17 cellular contexts compared by ENCODE assay signal in genomic region chr1:233485809-233486398, GRCh38.
DNase-seq lines count a peak whose midpoint lies in the region; ATAC-seq and TF ChIP-seq lines count a peak whose summit lies in the region.
"Had no signal": no experiment of that assay in that cellular context is flagged by ENCODE, and none has a peak within 500 bp of the region (broad histone marks: within the 10 kb centered on the region; RNA-seq: fewer than 3 reads in every experiment).

No MANE protein-coding gene starts in this region.

- H3K9me3 ChIP-seq in esophagus muscularis mucosa (no peaks in the 10 kb centered on the region), right lobe of liver (no peaks in the 10 kb centered on the region)
- H3K9me3 ChIP-seq: BE2C had no signal

- no peaks in the 10 kb centered on the region for H3K79me2 ChIP-seq in GM23338 (replicated peaks; ENCODE audit: insufficient read depth)

- H3K27ac Mint-ChIP-seq in GM23338: no peak overlapping the region
- H3K27ac Mint-ChIP-seq: CD14-positive monocyte; CD4-positive, alpha-beta memory T cell; CD4-positive, CD25-positive, alpha-beta regulatory T cell; CD8-positive, alpha-beta memory T cell had no signal

- H3F3A ChIP-seq in GM23338 (replicated peaks; ENCODE audit: low read depth): no peaks in the 10 kb centered on the region

- no peak overlapping the region for H3K4me3 Mint-ChIP-seq in GM23338
- H3K4me3 Mint-ChIP-seq: CD14-positive monocyte; CD4-positive, alpha-beta memory T cell; CD4-positive, CD25-positive, alpha-beta regulatory T cell; CD8-positive, alpha-beta memory T cell had no signal

- 62% methylated on average over 3 of the region's 3 CpGs for WGBS in esophagus muscularis mucosa
- WGBS in right lobe of liver (ENCODE audit: insufficient coverage, low coverage, low lambda C conversion rate, missing lambda C conversion rate): 12% methylated on average over 3 of the region's 3 CpGs

- H3K4me3 ChIP-seq in GM23338 (no peak overlapping the region), esophagus muscularis mucosa (no peak overlapping the region), right lobe of liver (no peak overlapping the region)
- H3K4me3 ChIP-seq: BLaER1 had no signal

- H3K27me3 Mint-ChIP-seq in GM23338 (ENCODE audit: insufficient read depth, low read depth, poor library complexity): peaks cover 2% of the 10 kb centered on the region

- H3K36me3 ChIP-seq in GM23338 (ENCODE audit: insufficient read depth) (peaks cover 5% of the 10 kb centered on the region; the same call in 1 of the 2 replicates), esophagus muscularis mucosa (no peaks in the 10 kb centered on the region), right lobe of liver (no peaks in the 10 kb centered on the region)
- H3K36me3 ChIP-seq: BE2C, BLaER1 had no signal

- peaks cover 23% of the 10 kb centered on the region for H3K36me3 Mint-ChIP-seq in GM23338 (ENCODE audit: low read depth)
- H3K36me3 Mint-ChIP-seq: CD14-positive monocyte; CD4-positive, alpha-beta memory T cell; CD4-positive, CD25-positive, alpha-beta regulatory T cell had no signal

- H3K27ac ChIP-seq in GM23338 (ENCODE audit: low read depth): no peak overlapping the region
- H3K27ac ChIP-seq in esophagus muscularis mucosa (replicated peaks in 1 of 4): no peak overlapping the region
- peak overlapping the region in 1 of 3 donors; percentile 23 for H3K27ac ChIP-seq in right lobe of liver
- H3K27ac ChIP-seq: BLaER1 had no signal

- no peaks in the 10 kb centered on the region for H4K20me1 ChIP-seq in GM23338 (replicated peaks; ENCODE audit: insufficient read depth)
- H4K20me1 ChIP-seq: BLaER1 had no signal

- peaks cover 16% of the 10 kb centered on the region for H3K9me3 Mint-ChIP-seq in GM23338
- H3K9me3 Mint-ChIP-seq: CD8-positive, alpha-beta memory T cell had no signal

- no peak for TF ChIP-seq CTCF in GM23338 (conservative IDR thresholded peaks at IDR 0.05; ENCODE audit: low read depth in 2 of 2)
- TF ChIP-seq CTCF in esophagus muscularis mucosa (IDR thresholded peaks at IDR 0.05): no peak
- no peak for TF ChIP-seq CTCF in right lobe of liver (IDR thresholded peaks at IDR 0.05)

- no peaks in the 10 kb centered on the region for H3K9me2 ChIP-seq in GM23338 (ENCODE audit: insufficient read depth)

- ATAC-seq in GM23338 (no peak), right lobe of liver (peak; percentile 60 to 70 (median 62)), GM18861 (IDR thresholded peaks at IDR 0.05; ENCODE audit: unreplicated experiment) (no peak), HG03460 (IDR thresholded peaks at IDR 0.05; ENCODE audit: unreplicated experiment) (no peak)

- H3K27me3 ChIP-seq in GM23338 (ENCODE audit: insufficient read depth) (no peaks in the 10 kb centered on the region), esophagus muscularis mucosa (no peaks in the 10 kb centered on the region), right lobe of liver (no peaks in the 10 kb centered on the region)
- H3K27me3 ChIP-seq: BE2C, BLaER1 had no signal

- peak overlapping the region; percentile 14; the same call in 1 of the 2 replicates for H2AFZ ChIP-seq in GM23338

- TF ChIP-seq EP300 in esophagus muscularis mucosa (IDR thresholded peaks at IDR 0.05): no peak

- intact Hi-C loops in esophagus muscularis mucosa (cut with DNase I) (no loop called here), right lobe of liver (cut with DNase I) (no loop called here)

- H3K4me1 ChIP-seq in GM23338 (ENCODE audit: insufficient read depth) (peaks cover 4% of the 10 kb centered on the region; the same call in 1 of the 2 replicates), esophagus muscularis mucosa (no peaks in the 10 kb centered on the region), right lobe of liver (peaks cover 0 to 15% (median 2%) of the 10 kb centered on the region in 4 donors)
- H3K4me1 ChIP-seq: BE2C, BLaER1 had no signal

- H3K4me1 Mint-ChIP-seq in GM23338: peaks cover 8% of the 10 kb centered on the region
- H3K4me1 Mint-ChIP-seq: CD14-positive monocyte; CD4-positive, alpha-beta memory T cell; CD4-positive, CD25-positive, alpha-beta regulatory T cell; CD8-positive, alpha-beta memory T cell had no signal

- DNase-seq in GM23338 (ENCODE audit: low spot score) (no peak), esophagus muscularis mucosa (ENCODE audit: extremely low spot score) (peak; percentile 7), right lobe of liver (no peak)
- DNase-seq: 8988T; ACHN; BE2C; C1 segment of cervical spinal cord; CD4-positive, alpha-beta memory T cell; CD4-positive, CD25-positive, alpha-beta regulatory T cell; CD8-positive, alpha-beta memory T cell; COR-L47; DMS79 treated with DMSO at 0.1 percent for 48 hours; GF-D8 had no signal

- TF ChIP-seq POLR2A in esophagus muscularis mucosa (IDR thresholded peaks at IDR 0.05; ENCODE audit: low read depth) (no peak), right lobe of liver (IDR thresholded peaks at IDR 0.05) (no peak)

- no peak overlapping the region for H3K4me2 ChIP-seq in GM23338
- H3K4me2 ChIP-seq: BLaER1 had no signal

TF ChIP-seq in GM23338, 12 proteins besides CTCF, POLR2A, EP300 and RAD21 (continues in another document):
- no peak for TF ChIP-seq STAT1 (IDR thresholded peaks at IDR 0.05; ENCODE audit: unreplicated experiment)
- no peak for TF ChIP-seq REST (IDR thresholded peaks at IDR 0.05; ENCODE audit: unreplicated experiment)

Comparison
In these comparisons a context has a peak if more than half of its experiments do, and no peak if none do; other contexts are left out.
1. ATAC-seq: peak in right lobe of liver (4 of 4); none in GM23338 (single experiment), GM18861 (single experiment) and HG03460 (single experiment).